In genomic region chr13:34156841-34157365, GRCh38 we compare ENCODE assay signal across 9 cellular contexts.
A peak's percentile ranks its signal among the peaks of the same experiment; 100 is the strongest.
DNase-seq lines count a peak whose midpoint lies in the region; ATAC-seq and TF ChIP-seq lines count a peak whose summit lies in the region.
"Had no signal": no experiment of that assay in that cellular context is flagged by ENCODE, and none has a peak within 500 bp of the region (broad histone marks: within the 10 kb centered on the region; RNA-seq: fewer than 3 reads in every experiment).

No MANE protein-coding gene starts in this region.

- H3K27ac ChIP-seq in ovary = no peak overlapping the region
- H3K27ac ChIP-seq: KMS-11 had no signal

- DNase-seq in AG20443 (ENCODE audit: low spot score) = peak; percentile 90
- DNase-seq in NCI-H2196 treated with DMSO at 0.1 percent for 48 hours (lab: John Stamatoyannopoulos, UW; ENCODE audit: unreplicated experiment) = peak; percentile 42
- peak; percentile 74 for DNase-seq in activated CD4-positive, alpha-beta memory T cell treated with anti-CD3 and anti-CD28 coated beads for 36 hours
- peak; percentile 75 for DNase-seq in fibroblast of peridontal ligament (ENCODE audit: extremely low read depth)
- DNase-seq in ovary = peak; percentile 24 to 57 (median 44)
- DNase-seq in activated gamma-delta T cell treated with Interleukin-2 at 50 U/mL for 16 hours = no peak

- H3K27me3 Mint-ChIP-seq in activated CD4-positive, alpha-beta memory T cell treated with anti-CD3 and anti-CD28 coated beads for 36 hours = peaks cover 10% of the 10 kb centered on the region

- peaks cover 3% of the 10 kb centered on the region for H3K4me1 ChIP-seq in ovary (ENCODE audit: insufficient read depth)

- no peaks in the 10 kb centered on the region for H3K36me3 Mint-ChIP-seq in activated CD4-positive, alpha-beta memory T cell treated with anti-CD3 and anti-CD28 coated beads for 36 hours

- H3K36me3 ChIP-seq in ovary = no peaks in the 10 kb centered on the region

- peak overlapping the region; percentile 28 for H3K4me3 Mint-ChIP-seq in activated CD4-positive, alpha-beta memory T cell treated with anti-CD3 and anti-CD28 coated beads for 36 hours

- H3K27me3 ChIP-seq in ovary = no peaks in the 10 kb centered on the region

- no peak for TF ChIP-seq CTCF in ovary (IDR thresholded peaks at IDR 0.05)

- no peak for TF ChIP-seq POLR2A in ovary (IDR thresholded peaks at IDR 0.05)

- TF ChIP-seq EP300 in ovary (IDR thresholded peaks at IDR 0.05) = no peak

- WGBS in ovary, 3 donors = 37 to 51% (median 39%) methylated on average over 12 of the region's 12 CpGs

- H3K4me3 ChIP-seq in ovary = no peak overlapping the region

- ATAC-seq in GM18868 (IDR thresholded peaks at IDR 0.05; ENCODE audit: unreplicated experiment) (peak; percentile 99), HG03039 (IDR thresholded peaks at IDR 0.05; ENCODE audit: unreplicated experiment) (peak; percentile 100)

- POLR2A ChIA-PET in activated CD4-positive, alpha-beta memory T cell treated with anti-CD3 and anti-CD28 coated beads for 36 hours (lab: Charles Lee) = no interaction called here

- intact Hi-C loops in activated CD4-positive, alpha-beta memory T cell treated with anti-CD3 and anti-CD28 coated beads for 36 hours (cut with micrococcal nuclease) = loop anchor here (1.0 to 5.0 kb wide), 4 partner anchors 339 to 785 kb away; partner anchors contain the start of genes NBEA and RFC3
- intact Hi-C loops in ovary (cut with DNase I) = no loop called here

- H3K27ac Mint-ChIP-seq in activated CD4-positive, alpha-beta memory T cell treated with anti-CD3 and anti-CD28 coated beads for 36 hours = peak overlapping the region; percentile 10

- H3K9me3 ChIP-seq in ovary = no peaks in the 10 kb centered on the region

- CTCF ChIA-PET in activated CD4-positive, alpha-beta memory T cell treated with anti-CD3 and anti-CD28 coated beads for 36 hours (lab: Charles Lee) = no interaction called here

- H3K4me1 Mint-ChIP-seq in activated CD4-positive, alpha-beta memory T cell treated with anti-CD3 and anti-CD28 coated beads for 36 hours (ENCODE audit: low read depth) = peaks cover 14% of the 10 kb centered on the region

- H3K9me3 Mint-ChIP-seq in activated CD4-positive, alpha-beta memory T cell treated with anti-CD3 and anti-CD28 coated beads for 36 hours = no peaks in the 10 kb centered on the region
